8 cellular contexts compared by ENCODE assay signal in genomic region chr1:155322953-155323728, GRCh38. TPM values are rescaled to one million over a fixed set of nuclear protein-coding genes. Genes with fewer than 3 reads are reported as not detected.
A peak's percentile ranks its signal among the peaks of the same experiment; 100 is the strongest.
DNase-seq lines count a peak whose midpoint lies in the region; ATAC-seq and TF ChIP-seq lines count a peak whose summit lies in the region.

No MANE protein-coding gene starts in this region.

- peak; percentile 48 for ATAC-seq in HG02610 (IDR thresholded peaks at IDR 0.05; ENCODE audit: unreplicated experiment)
- peak; percentile 61 for ATAC-seq in T-helper 17 cell
- peak; percentile 53 to 58 for ATAC-seq in left cardiac atrium

- H3K27ac Mint-ChIP-seq in T-helper 17 cell (no peak overlapping the region), type B pancreatic cell (no peak overlapping the region)

- no peaks in the 10 kb centered on the region for H3K27me3 Mint-ChIP-seq in T-helper 17 cell
- no peaks in the 10 kb centered on the region for H3K27me3 Mint-ChIP-seq in type B pancreatic cell

- peak overlapping the region; percentile 95 for H3K4me3 Mint-ChIP-seq in T-helper 17 cell
- peak overlapping the region; percentile 90 for H3K4me3 Mint-ChIP-seq in type B pancreatic cell

- peak; percentile 99 for TF ChIP-seq CTCF in type B pancreatic cell (conservative IDR thresholded peaks at IDR 0.05)

- peak; percentile 90 for DNase-seq in GDM1 (lab: John Stamatoyannopoulos, UW)
- peak; percentile 94 for DNase-seq in NCI-H146 (lab: John Stamatoyannopoulos, UW)
- DNase-seq in T-helper 17 cell = peak; percentile 77 to 91 (median 80)
- peak; percentile 90 for DNase-seq in amniotic stem cell (lab: John Stamatoyannopoulos, UW)
- peak; percentile 91 for DNase-seq in left cardiac atrium
- peak; percentile 97 for DNase-seq in posterior vena cava (ENCODE audit: low spot score)
- peak; percentile 96 for DNase-seq in type B pancreatic cell (ENCODE audit: extremely low spot score, unreplicated experiment)

- H3K4me1 Mint-ChIP-seq in T-helper 17 cell (peaks cover 29% of the 10 kb centered on the region), type B pancreatic cell (ENCODE audit: unreplicated experiment) (peaks cover 28% of the 10 kb centered on the region)

- H3K9me3 Mint-ChIP-seq in type B pancreatic cell = no peaks in the 10 kb centered on the region

- intact Hi-C loops in left cardiac atrium (cut with DNase I) = loop anchor here (2.0 to 5.0 kb wide), 3 partner anchors 44 to 71 kb away; partner anchors contain the start of gene HCN3 (in 1 of the 2)
- intact Hi-C loops in posterior vena cava (cut with DNase I) = loop anchor here (5.0 kb wide), 2 partner anchors 46 to 71 kb away; partner anchors contain the start of gene HCN3 (in 2 of the 2)

- H3K36me3 Mint-ChIP-seq in T-helper 17 cell (ENCODE audit: low read depth) = peaks cover 2% of the 10 kb centered on the region
- H3K36me3 Mint-ChIP-seq in type B pancreatic cell = no peaks in the 10 kb centered on the region

- no peaks in the 10 kb centered on the region for H3K9me3 ChIP-seq in T-helper 17 cell (ENCODE audit: control insufficient read depth, low read length, poor library complexity, severe bottlenecking)

RNA-seq across cellular contexts. Expression of gene RUSC1, which starts 2.4 kb away (rescaled TPM):
- total RNA-seq in T-helper 17 cell = 10 to 100 TPM; 13.2 to 14.8 TPM
- total RNA-seq in left cardiac atrium = 10 to 100 TPM; 18.7 to 25.3 TPM
- 10 to 100 TPM; 32.5 to 34.6 TPM for total RNA-seq in posterior vena cava
- total RNA-seq in type B pancreatic cell (ENCODE audit: low replicate concordance) = 30.3 and 39.1 TPM in 2 replicates

RNA-seq across cellular contexts. Expression of gene FDPS, which starts 14.5 kb away (rescaled TPM):
- total RNA-seq in T-helper 17 cell = 10 to 100 TPM; 63.0 TPM
- 100 to 1,000 TPM in 1 of 2 donors, 10 to 100 TPM in 1; 92.9 to 128 TPM for total RNA-seq in left cardiac atrium
- 10 to 100 TPM; 86.7 to 93.0 TPM for total RNA-seq in posterior vena cava
- total RNA-seq in type B pancreatic cell (ENCODE audit: low replicate concordance) = 183 and 187 TPM in 2 replicates

RNA-seq across cellular contexts. Expression of gene PKLR, which starts 21.9 kb away (rescaled TPM):
- total RNA-seq in T-helper 17 cell (not detected), left cardiac atrium (not detected), posterior vena cava (not detected), type B pancreatic cell (ENCODE audit: low replicate concordance) (1.0 and 2.4 TPM in 2 replicates)

RNA-seq across cellular contexts. Expression of gene HCN3, which starts 45.9 kb away (rescaled TPM):
- 1 to 10 TPM; 1.3 to 1.5 TPM for total RNA-seq in T-helper 17 cell
- 1 to 10 TPM in 1 of 2 donors, under 1 TPM in 1; 0.76 to 1.6 TPM for total RNA-seq in left cardiac atrium
- 1 to 10 TPM; 1.4 to 1.5 TPM for total RNA-seq in posterior vena cava
- 9.5 and 10.6 TPM in 2 replicates for total RNA-seq in type B pancreatic cell (ENCODE audit: low replicate concordance)

RNA-seq across cellular contexts. Expression of gene CLK2, which starts 49.8 kb away (rescaled TPM):
- total RNA-seq in T-helper 17 cell (10 to 100 TPM; 54.8 to 57.8 TPM), left cardiac atrium (10 to 100 TPM; 19.7 to 23.8 TPM), posterior vena cava (10 to 100 TPM; 31.2 to 32.3 TPM), type B pancreatic cell (ENCODE audit: low replicate concordance) (61.5 and 96.8 TPM in 2 replicates)

Comparison
In these comparisons a context has a peak if more than half of its experiments do, and no peak if none do; other contexts are left out.
1. Peak in every context shown above with its lines: DNase-seq and ATAC-seq.